In genomic region chr9:96485280-96485679, GRCh38 we compare ENCODE assay signal across 29 cellular contexts. TPM values are rescaled to one million over a fixed set of nuclear protein-coding genes. Genes with fewer than 3 reads are reported as not detected.
A peak's percentile ranks its signal among the peaks of the same experiment; 100 is the strongest.
DNase-seq lines count a peak whose midpoint lies in the region; ATAC-seq and TF ChIP-seq lines count a peak whose summit lies in the region.
"Had no signal": no experiment of that assay in that cellular context is flagged by ENCODE, and none has a peak within 500 bp of the region (broad histone marks: within the 10 kb centered on the region; RNA-seq: fewer than 3 reads in every experiment).

No MANE protein-coding gene starts in this region.

- peaks cover 59% of the 10 kb centered on the region for H3K4me1 Mint-ChIP-seq in chondrocyte (ENCODE audit: low read depth)
- H3K4me1 Mint-ChIP-seq in stimulated activated memory B cell treated with anti-CD40 and anti-IgM and Interleukin-4, amounts not matched to agents 10 μg/mL and 1 μg/mL and 100 μg/mL, for 72 hours: peaks cover 24% of the 10 kb centered on the region

- DNase-seq in left ventricle myocardium inferior (no peak), left ventricle myocardium superior (no peak), chondrocyte (ENCODE audit: low spot score) (no peak), vagina (ENCODE audit: extremely low spot score in 2 of 2) (no peak), SIG-M5 treated with dmso at 0.1 percent for 504 hours (lab: John Stamatoyannopoulos, UW; ENCODE audit: unreplicated experiment) (no peak)
- no peak for DNase-seq in activated CD8-positive, alpha-beta memory T cell treated with anti-CD3 and anti-CD28 coated beads, Interleukin-2, amount 50 U/mL, for 48 hours
- DNase-seq: activated CD4-positive, alpha-beta T cell treated with anti-CD3 and anti-CD28 coated beads, Interleukin-2, amount 50 U/mL, for 48 hours; activated CD4-positive, CD25-positive, alpha-beta regulatory T cell treated with anti-CD3 and anti-CD28 coated beads, Interleukin-2, amount 50 U/mL, for 72 hours; activated CD8-positive, alpha-beta memory T cell treated with anti-CD3 and anti-CD28 coated beads, Interleukin-2, amount 50 U/mL, for 4 hours; activated effector memory CD4-positive, alpha-beta T cell treated with Interleukin-2 at 50 U/mL for 16 hours; anterior cingulate cortex; caudate nucleus; CD4-positive, alpha-beta T cell; endodermal cell; foreskin fibroblast; head of caudate nucleus; KBM-7; NCI-H1105; NCI-H1930; NCI-H2171 treated with DMSO at 0.1 percent for 48 hours; NCI-H510A; OCI-M1; stimulated activated naive CD4-positive, alpha-beta T cell had no signal

- peaks cover 25% of the 10 kb centered on the region for H3K36me3 Mint-ChIP-seq in chondrocyte (ENCODE audit: low read depth)
- peaks cover 50% of the 10 kb centered on the region for H3K36me3 Mint-ChIP-seq in stimulated activated memory B cell treated with anti-CD40 and anti-IgM and Interleukin-4, amounts not matched to agents 10 μg/mL and 1 μg/mL and 100 μg/mL, for 72 hours

- H3K27me3 ChIP-seq in left ventricle myocardium inferior (ENCODE audit: low read depth): no peaks in the 10 kb centered on the region
- H3K27me3 ChIP-seq in vagina: no peaks in the 10 kb centered on the region

- H3K36me3 ChIP-seq in left ventricle myocardium inferior (peaks cover 33% of the 10 kb centered on the region), vagina (peaks cover 0 to 28% of the 10 kb centered on the region in 2 donors)

- no peak for ATAC-seq in left ventricle myocardium superior
- ATAC-seq in stimulated activated memory B cell treated with anti-CD40 and anti-IgM and Interleukin-4, amounts not matched to agents 10 μg/mL and 1 μg/mL and 100 μg/mL, for 72 hours: no peak
- ATAC-seq in GM18502 (IDR thresholded peaks at IDR 0.05; ENCODE audit: poor library complexity, unreplicated experiment): no peak

- H3K4me1 ChIP-seq in left ventricle myocardium inferior (peaks cover 32% of the 10 kb centered on the region), vagina (peaks cover 27% of the 10 kb centered on the region)

- no peak overlapping the region for H3K4me3 Mint-ChIP-seq in chondrocyte (ENCODE audit: unreplicated experiment)
- no peak overlapping the region for H3K4me3 Mint-ChIP-seq in stimulated activated memory B cell treated with anti-CD40 and anti-IgM and Interleukin-4, amounts not matched to agents 10 μg/mL and 1 μg/mL and 100 μg/mL, for 72 hours
- H3K4me3 Mint-ChIP-seq: activated naive CD8-positive, alpha-beta T cell; CD4-positive, alpha-beta T cell; dendritic cell treated with granulocyte-macrophage colony-stimulating factor and Interleukin-4, amounts not matched to agents 40 ng/mL and 50 ng/mL, for 4 days; endodermal cell; mesothelial cell of epicardium had no signal

- H3K9me3 ChIP-seq in left ventricle myocardium inferior (replicated peaks) (no peaks in the 10 kb centered on the region), vagina (no peaks in the 10 kb centered on the region)

- intact Hi-C loops in left ventricle myocardium inferior (cut with micrococcal nuclease): no loop called here
- intact Hi-C loops in left ventricle myocardium superior (cut with micrococcal nuclease): no loop called here
- intact Hi-C loops in vagina (cut with DNase I): no loop called here

- H3K27ac Mint-ChIP-seq in chondrocyte (ENCODE audit: unreplicated experiment): peak overlapping the region; percentile 77
- H3K27ac Mint-ChIP-seq in stimulated activated memory B cell treated with anti-CD40 and anti-IgM and Interleukin-4, amounts not matched to agents 10 μg/mL and 1 μg/mL and 100 μg/mL, for 72 hours: peak overlapping the region; percentile 27
- H3K27ac Mint-ChIP-seq: activated naive CD8-positive, alpha-beta T cell; CD4-positive, alpha-beta T cell; dendritic cell treated with granulocyte-macrophage colony-stimulating factor and Interleukin-4, amounts not matched to agents 40 ng/mL and 50 ng/mL, for 4 days; endodermal cell; mesothelial cell of epicardium had no signal

- TF ChIP-seq CTCF in left ventricle myocardium inferior (IDR thresholded peaks at IDR 0.05; ENCODE audit: borderline replicate concordance) (no peak), chondrocyte (IDR thresholded peaks at IDR 0.05) (no peak), vagina (IDR thresholded peaks at IDR 0.05) (no peak)

- no peak for TF ChIP-seq POLR2A in vagina (IDR thresholded peaks at IDR 0.05)

- peaks cover 3% of the 10 kb centered on the region for H3K9me3 Mint-ChIP-seq in chondrocyte (ENCODE audit: low read depth)
- no peaks in the 10 kb centered on the region for H3K9me3 Mint-ChIP-seq in stimulated activated memory B cell treated with anti-CD40 and anti-IgM and Interleukin-4, amounts not matched to agents 10 μg/mL and 1 μg/mL and 100 μg/mL, for 72 hours
- H3K9me3 Mint-ChIP-seq: CD4-positive, alpha-beta T cell; dendritic cell treated with granulocyte-macrophage colony-stimulating factor and Interleukin-4, amounts not matched to agents 40 ng/mL and 50 ng/mL, for 4 days; endodermal cell; mesothelial cell of epicardium; naive B cell had no signal

- no peak overlapping the region for H3K4me3 ChIP-seq in left ventricle myocardium inferior
- no peak overlapping the region for H3K4me3 ChIP-seq in vagina

- H3K27ac ChIP-seq in left ventricle myocardium inferior (replicated peaks): peak overlapping the region; percentile 74
- peak overlapping the region; percentile 82 for H3K27ac ChIP-seq in vagina

- no peaks in the 10 kb centered on the region for H3K27me3 Mint-ChIP-seq in chondrocyte (ENCODE audit: low read depth)
- no peaks in the 10 kb centered on the region for H3K27me3 Mint-ChIP-seq in stimulated activated memory B cell treated with anti-CD40 and anti-IgM and Interleukin-4, amounts not matched to agents 10 μg/mL and 1 μg/mL and 100 μg/mL, for 72 hours
- H3K27me3 Mint-ChIP-seq: activated naive CD8-positive, alpha-beta T cell; CD4-positive, alpha-beta T cell; dendritic cell treated with granulocyte-macrophage colony-stimulating factor and Interleukin-4, amounts not matched to agents 40 ng/mL and 50 ng/mL, for 4 days; naive B cell had no signal

RNA-seq across cellular contexts. Expression of gene HABP4, which starts 35.3 kb away (rescaled TPM):
- total RNA-seq in left ventricle myocardium inferior (23.1 TPM), left ventricle myocardium superior (22.7 TPM), chondrocyte (19.3 to 28.9 TPM (median 26.2 TPM) in 3 replicates), vagina (17.2 TPM)
